In genomic region chr1:70204578-70204977, GRCh38 we compare ENCODE assay signal across 8 cellular contexts. TPM values are rescaled to one million over a fixed set of nuclear protein-coding genes. Genes with fewer than 3 reads are reported as not detected.
DNase-seq lines count a peak whose midpoint lies in the region; ATAC-seq and TF ChIP-seq lines count a peak whose summit lies in the region.

No MANE protein-coding gene starts in this region.

- H3K27me3 Mint-ChIP-seq in CD4-positive, alpha-beta memory T cell = no peaks in the 10 kb centered on the region
- no peaks in the 10 kb centered on the region for H3K27me3 Mint-ChIP-seq in natural killer cell treated with Interleukin-12 subunit alpha and Interleukin-12 subunit beta and Interleukin-15 and Interleukin-18, amount 100 ng/mL, for 72 hours

- DNase-seq in CD4-positive, alpha-beta memory T cell = no peak
- no peak for DNase-seq in LNCaP clone FGC (ENCODE audit: low read depth)
- DNase-seq in dermis blood vessel endothelial cell = peak; percentile 17
- DNase-seq in natural killer cell treated with Interleukin-12 subunit alpha and Interleukin-12 subunit beta and Interleukin-15 and Interleukin-18, amount 100 ng/mL, for 72 hours (ENCODE audit: low spot score) = no peak
- no peak for DNase-seq in effector CD8-positive, alpha-beta T cell (lab: John Stamatoyannopoulos, UW)
- DNase-seq in G401 (ENCODE audit: low spot score) = no peak

- TF ChIP-seq CTCF in LNCaP clone FGC (IDR thresholded peaks at IDR 0.05; ENCODE audit: control insufficient read depth, extremely low read depth, insufficient read depth) = no peak

- no peaks in the 10 kb centered on the region for H3K27me3 ChIP-seq in CD4-positive, alpha-beta memory T cell (ENCODE audit: insufficient read depth, low read length)

- intact Hi-C loops in CD4-positive, alpha-beta memory T cell (cut with micrococcal nuclease) = no loop called here

- H3K4me1 Mint-ChIP-seq in CD4-positive, alpha-beta memory T cell = peaks cover 36 to 80% (median 58%) of the 10 kb centered on the region in 4 donors
- H3K4me1 Mint-ChIP-seq in natural killer cell treated with Interleukin-12 subunit alpha and Interleukin-12 subunit beta and Interleukin-15 and Interleukin-18, amount 100 ng/mL, for 72 hours (ENCODE audit: low read depth in 2 of 2) = peaks cover 32 to 48% of the 10 kb centered on the region in 2 donors

- H3K27ac ChIP-seq in CD4-positive, alpha-beta memory T cell (ENCODE audit: low read depth, low read length) = peak overlapping the region; percentile 97

- no peaks in the 10 kb centered on the region for H3K9me3 ChIP-seq in CD4-positive, alpha-beta memory T cell (ENCODE audit: control insufficient read depth in 1 of 2, low read length in 2 of 2)

- CTCF ChIA-PET in CD4-positive, alpha-beta memory T cell (lab: Charles Lee; ENCODE audit: partially characterized antibody) = interaction anchor here (1.0 kb wide), 1 partner anchor 877 kb away, joined by 3 read pairs; the partner anchor contains the start of gene ZRANB2

- no peaks in the 10 kb centered on the region for H3K9me3 Mint-ChIP-seq in CD4-positive, alpha-beta memory T cell
- H3K9me3 Mint-ChIP-seq in natural killer cell treated with Interleukin-12 subunit alpha and Interleukin-12 subunit beta and Interleukin-15 and Interleukin-18, amount 100 ng/mL, for 72 hours = no peaks in the 10 kb centered on the region

- in situ Hi-C loops in G401 (cut with HindIII; ENCODE audit: low sequenced_read_pairs) = no loop called here

- H3K4me3 ChIP-seq in CD4-positive, alpha-beta memory T cell (ENCODE audit: low read length in 2 of 2) = peak overlapping the region; percentile 68 to 93
- peak overlapping the region; percentile 92 for H3K4me3 ChIP-seq in LNCaP clone FGC (ENCODE audit: low read depth, low read length)

- peaks cover 0 to 40% of the 10 kb centered on the region in 2 donors for H3K36me3 Mint-ChIP-seq in CD4-positive, alpha-beta memory T cell
- no peaks in the 10 kb centered on the region for H3K36me3 Mint-ChIP-seq in natural killer cell treated with Interleukin-12 subunit alpha and Interleukin-12 subunit beta and Interleukin-15 and Interleukin-18, amount 100 ng/mL, for 72 hours

- peak overlapping the region; percentile 99 to 100 (median 100) for H3K27ac Mint-ChIP-seq in CD4-positive, alpha-beta memory T cell
- peak overlapping the region; percentile 97 to 99 for H3K27ac Mint-ChIP-seq in natural killer cell treated with Interleukin-12 subunit alpha and Interleukin-12 subunit beta and Interleukin-15 and Interleukin-18, amount 100 ng/mL, for 72 hours

- peak overlapping the region; percentile 97 to 99 (median 98) for H3K4me3 Mint-ChIP-seq in CD4-positive, alpha-beta memory T cell
- peak overlapping the region; percentile 92 for H3K4me3 Mint-ChIP-seq in natural killer cell treated with Interleukin-12 subunit alpha and Interleukin-12 subunit beta and Interleukin-15 and Interleukin-18, amount 100 ng/mL, for 72 hours

- POLR2A ChIA-PET in CD4-positive, alpha-beta memory T cell (lab: Charles Lee; ENCODE audit: partially characterized antibody) = interaction anchor here (1.1 to 5.8 kb wide), 6 partner anchors 12 to 876 kb away, joined by 3 to 76 read pairs (median 13); partner anchors contain the start of genes ANKRD13C, CTH, SRSF11 and ZRANB2

- H3K4me1 ChIP-seq in CD4-positive, alpha-beta memory T cell (ENCODE audit: insufficient read depth, low read length) = peaks cover 66% of the 10 kb centered on the region

- ATAC-seq in natural killer cell treated with Interleukin-12 subunit alpha and Interleukin-12 subunit beta and Interleukin-15 and Interleukin-18, amount 100 ng/mL, for 72 hours = no peak
- ATAC-seq in GM18517 (IDR thresholded peaks at IDR 0.05; ENCODE audit: unreplicated experiment) (no peak), HG03342 (IDR thresholded peaks at IDR 0.05; ENCODE audit: unreplicated experiment) (no peak)

- no peaks in the 10 kb centered on the region for H3K36me3 ChIP-seq in CD4-positive, alpha-beta memory T cell (ENCODE audit: insufficient read depth, low read length)

RNA-seq across cellular contexts. Expression of gene LRRC40, which starts 0.8 kb away (rescaled TPM):
- 10 to 100 TPM; 11.3 to 11.6 TPM for total RNA-seq in CD4-positive, alpha-beta memory T cell
- 1 to 10 TPM; 5.4 to 9.1 TPM for polyA plus RNA-seq in CD4-positive, alpha-beta memory T cell
- total RNA-seq in dermis blood vessel endothelial cell = 28.2 and 36.6 TPM in 2 replicates
- 10 to 100 TPM; 18.2 to 20.4 TPM for total RNA-seq in natural killer cell treated with Interleukin-12 subunit alpha and Interleukin-12 subunit beta and Interleukin-15 and Interleukin-18, amount 100 ng/mL, for 72 hours
- total RNA-seq in G401 (2014; rRNA removed; shearing (Covaris generic)) = 44.2 and 70.1 TPM in 2 replicates

RNA-seq across cellular contexts. Expression of gene SRSF11, which starts 16.6 kb away (rescaled TPM):
- 100 to 1,000 TPM; 359 to 374 TPM for total RNA-seq in CD4-positive, alpha-beta memory T cell
- 100 to 1,000 TPM in 1 of 2 donors, 10 to 100 TPM in 1; 65.8 to 105 TPM for polyA plus RNA-seq in CD4-positive, alpha-beta memory T cell
- total RNA-seq in dermis blood vessel endothelial cell = 116 and 121 TPM in 2 replicates
- 100 to 1,000 TPM; 165 to 218 TPM for total RNA-seq in natural killer cell treated with Interleukin-12 subunit alpha and Interleukin-12 subunit beta and Interleukin-15 and Interleukin-18, amount 100 ng/mL, for 72 hours
- total RNA-seq in G401 (2014; rRNA removed; shearing (Covaris generic)) = 91.6 and 130 TPM in 2 replicates
